ENCODE assay signal across 2 cellular contexts in the genomic region with DNA sequence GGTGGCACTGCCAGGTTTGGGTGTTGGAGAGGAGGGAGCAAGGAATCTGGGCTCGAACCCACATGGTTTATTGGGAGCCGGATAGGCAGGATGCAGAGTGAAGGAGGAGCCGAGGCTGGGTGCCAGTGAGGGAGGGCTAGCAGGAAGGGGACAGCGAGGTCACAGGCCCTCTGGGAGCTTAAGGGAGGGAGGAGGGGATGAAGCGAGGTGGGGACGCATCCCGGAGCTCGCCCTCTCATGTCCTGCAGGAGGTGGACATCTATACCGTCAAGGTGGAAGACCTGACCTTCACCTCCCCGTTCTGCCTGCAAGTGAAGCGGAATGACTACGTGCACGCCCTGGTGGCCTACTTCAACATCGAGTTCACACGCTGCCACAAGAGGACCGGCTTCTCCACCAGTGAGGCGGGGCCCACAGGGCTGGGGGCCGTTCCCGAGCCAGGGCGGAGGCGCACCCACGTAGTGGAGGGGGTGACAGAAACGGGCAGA.
TF ChIP-seq lines count a peak whose summit lies in the region.

No MANE protein-coding gene starts in this region.

TF ChIP-seq in GM23338, 12 proteins besides CTCF, POLR2A, EP300 and RAD21 (continues in another document):
- no peak for TF ChIP-seq STAT1 (IDR thresholded peaks at IDR 0.05; ENCODE audit: unreplicated experiment)
- no peak for TF ChIP-seq EZH2phosphoT487 (IDR thresholded peaks at IDR 0.05; ENCODE audit: unreplicated experiment)
- TF ChIP-seq ZNF114 (CRISPR knock-in tag; IDR thresholded peaks at IDR 0.05), result no peak
- TF ChIP-seq ZNF462 (CRISPR knock-in tag; IDR thresholded peaks at IDR 0.05), result no peak
- TF ChIP-seq ZNF331 (CRISPR knock-in tag; IDR thresholded peaks at IDR 0.05; ENCODE audit: low read depth), result no peak
- no peak for TF ChIP-seq ETS1 (IDR thresholded peaks at IDR 0.05)
- TF ChIP-seq CREB1 (CRISPR knock-in tag; IDR thresholded peaks at IDR 0.05; ENCODE audit: low read depth), result no peak
- no peak for TF ChIP-seq JUNB (IDR thresholded peaks at IDR 0.05; ENCODE audit: unreplicated experiment)
- no peak for TF ChIP-seq NANOG (IDR thresholded peaks at IDR 0.05; ENCODE audit: borderline replicate concordance)
- no peak for TF ChIP-seq POLR2AphosphoS5 (IDR thresholded peaks at IDR 0.05; ENCODE audit: low read depth)
- TF ChIP-seq EZH2 (IDR thresholded peaks at IDR 0.05; ENCODE audit: low read depth, unreplicated experiment), result no peak

TF ChIP-seq in K562, 482 proteins besides CTCF, POLR2A, EP300 and RAD21:
- peak; percentile 45; the same call in 1 of the 2 replicates for TF ChIP-seq POLR2G (IDR thresholded peaks at IDR 0.05; ENCODE audit: low read depth, low read length)
- TF ChIP-seq HOXB6 (CRISPR knock-in tag; IDR thresholded peaks at IDR 0.05; ENCODE audit: borderline replicate concordance), result no peak
- peak; percentile 52; the same call in 1 of the 2 replicates for TF ChIP-seq RBFOX2 (IDR thresholded peaks at IDR 0.05; ENCODE audit: low read depth, low read length)
- TF ChIP-seq NR1H2 (CRISPR knock-in tag; IDR thresholded peaks at IDR 0.05), result no peak
TF ChIP-seq in K562: peak in this region for 2.
